10 cellular contexts compared by ENCODE assay signal in the genomic region with DNA sequence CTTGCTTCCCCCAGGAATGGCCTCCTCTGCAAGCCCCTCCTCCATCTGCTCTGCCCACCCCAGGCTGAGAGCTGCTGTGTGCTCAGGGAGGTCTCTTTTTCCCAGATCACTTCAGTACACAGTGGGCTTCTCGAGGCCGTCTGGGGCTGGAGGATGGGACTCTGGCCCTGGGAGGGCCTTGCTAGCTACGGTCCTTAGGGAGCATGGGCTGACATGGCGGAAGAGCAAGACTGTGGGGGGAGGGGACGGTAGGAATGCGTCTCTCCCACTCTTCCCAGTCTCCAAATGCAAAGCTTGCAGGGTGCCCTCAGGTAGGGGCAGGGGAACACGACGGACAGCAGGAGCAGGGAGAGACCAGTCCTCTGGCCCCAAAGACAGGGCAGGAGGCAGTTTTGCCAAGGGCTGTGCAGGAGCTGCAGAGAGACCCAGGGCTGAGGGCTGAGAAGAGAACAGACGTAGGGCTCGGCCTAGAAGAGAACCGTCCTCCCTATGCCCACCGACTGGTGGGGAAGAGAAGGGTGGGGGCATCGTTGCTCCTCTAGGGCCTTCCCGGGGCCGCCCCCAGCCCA. TPM values are rescaled to one million over a fixed set of nuclear protein-coding genes. Genes with fewer than 3 reads are reported as not detected.
DNase-seq lines count a peak whose midpoint lies in the region; ATAC-seq and TF ChIP-seq lines count a peak whose summit lies in the region.
"Not testable (repeated sequence)": the region's sequence is repeated elsewhere in the genome, so short reads cannot be mapped to it uniquely, and the experiment has no call there.
"Had no signal": no experiment of that assay in that cellular context is flagged by ENCODE, and none has a peak within 500 bp of the region (broad histone marks: within the 10 kb centered on the region; RNA-seq: fewer than 3 reads in every experiment).

No MANE protein-coding gene starts in this region.

- H3K36me3 ChIP-seq in BLaER1, right lobe of liver: not testable (repeated sequence)

- not testable (repeated sequence) for DNase-seq in LNCaP clone FGC (ENCODE audit: low read depth); activated naive CD4-positive, alpha-beta T cell treated with anti-CD3 and anti-CD28 coated beads for 36 hours; choroid plexus epithelial cell (ENCODE audit: low read depth); right lobe of liver; osteocyte (ENCODE audit: extremely low spot score, unreplicated experiment)
- peak; percentile 24 for DNase-seq in glutamatergic neuron

- H3K4me3 Mint-ChIP-seq in activated naive CD4-positive, alpha-beta T cell treated with anti-CD3 and anti-CD28 coated beads for 36 hours = peak overlapping the region; percentile 34
- H3K4me3 Mint-ChIP-seq in glutamatergic neuron (ENCODE audit: unreplicated experiment) (peak overlapping the region; percentile 90), osteocyte (ENCODE audit: unreplicated experiment) (peak overlapping the region; percentile 72)
- peak overlapping the region; percentile 45 for H3K4me3 Mint-ChIP-seq in stimulated activated naive CD8-positive, alpha-beta T cell treated with anti-CD3 and anti-CD28 coated beads, Interleukin-15, Interleukin-2, amounts not matched to agents 100 ng/mL and 50 ng/mL, for 24 hours

- H3K27me3 Mint-ChIP-seq in activated naive CD4-positive, alpha-beta T cell treated with anti-CD3 and anti-CD28 coated beads for 36 hours (ENCODE audit: low read depth); glutamatergic neuron (ENCODE audit: unreplicated experiment); osteocyte (ENCODE audit: unreplicated experiment): not testable (repeated sequence)
- H3K27me3 Mint-ChIP-seq in stimulated activated naive CD8-positive, alpha-beta T cell treated with anti-CD3 and anti-CD28 coated beads, Interleukin-15, Interleukin-2, amounts not matched to agents 100 ng/mL and 50 ng/mL, for 24 hours = peaks cover 12% of the 10 kb centered on the region

- not testable (repeated sequence) for H3K9ac ChIP-seq in BLaER1

- not testable (repeated sequence) for TF ChIP-seq POLR2A in right lobe of liver (IDR thresholded peaks at IDR 0.05)

- H3K4me3 ChIP-seq in BLaER1 = peak overlapping the region; percentile 70; the same call in 1 of the 2 replicates
- peak overlapping the region; percentile 62 for H3K4me3 ChIP-seq in LNCaP clone FGC (ENCODE audit: low read depth, low read length)
- peak overlapping the region; percentile 63 for H3K4me3 ChIP-seq in choroid plexus epithelial cell (ENCODE audit: low read depth, low read length)
- peak overlapping the region; percentile 37 to 58 (median 54) for H3K4me3 ChIP-seq in right lobe of liver

- not testable (repeated sequence) for H3K27ac ChIP-seq in BLaER1, right lobe of liver

- H3K4me1 Mint-ChIP-seq in activated naive CD4-positive, alpha-beta T cell treated with anti-CD3 and anti-CD28 coated beads for 36 hours (ENCODE audit: low read depth); glutamatergic neuron (ENCODE audit: low read depth, unreplicated experiment); osteocyte (ENCODE audit: unreplicated experiment); stimulated activated naive CD8-positive, alpha-beta T cell treated with anti-CD3 and anti-CD28 coated beads, Interleukin-15, Interleukin-2, amounts not matched to agents 100 ng/mL and 50 ng/mL, for 24 hours (ENCODE audit: low read depth): not testable (repeated sequence)

- intact Hi-C loops in activated naive CD4-positive, alpha-beta T cell treated with anti-CD3 and anti-CD28 coated beads for 36 hours (cut with micrococcal nuclease); right lobe of liver (cut with DNase I): not testable (repeated sequence)

- CTCF ChIA-PET in activated naive CD4-positive, alpha-beta T cell treated with anti-CD3 and anti-CD28 coated beads for 36 hours (lab: Charles Lee) = not testable (repeated sequence)

- H3K9me3 ChIP-seq in BLaER1, right lobe of liver: not testable (repeated sequence)

- H3K9me3 Mint-ChIP-seq in activated naive CD4-positive, alpha-beta T cell treated with anti-CD3 and anti-CD28 coated beads for 36 hours; glutamatergic neuron (ENCODE audit: unreplicated experiment); osteocyte (ENCODE audit: unreplicated experiment); stimulated activated naive CD8-positive, alpha-beta T cell treated with anti-CD3 and anti-CD28 coated beads, Interleukin-15, Interleukin-2, amounts not matched to agents 100 ng/mL and 50 ng/mL, for 24 hours: not testable (repeated sequence)

- 0 out of 2 replicates have a peak, but pooled peaks cover 14% of the 10 kb centered on the region for H4K20me1 ChIP-seq in BLaER1

- ATAC-seq in right lobe of liver = not testable (repeated sequence)

- not testable (repeated sequence) for H3K27ac Mint-ChIP-seq in activated naive CD4-positive, alpha-beta T cell treated with anti-CD3 and anti-CD28 coated beads for 36 hours; osteocyte (ENCODE audit: unreplicated experiment)
- peak overlapping the region; percentile 80 for H3K27ac Mint-ChIP-seq in glutamatergic neuron (ENCODE audit: unreplicated experiment)
- H3K27ac Mint-ChIP-seq in stimulated activated naive CD8-positive, alpha-beta T cell treated with anti-CD3 and anti-CD28 coated beads, Interleukin-15, Interleukin-2, amounts not matched to agents 100 ng/mL and 50 ng/mL, for 24 hours = peak overlapping the region; percentile 52

- not testable (repeated sequence) for H3K4me1 ChIP-seq in BLaER1, right lobe of liver

- H3K36me3 Mint-ChIP-seq in activated naive CD4-positive, alpha-beta T cell treated with anti-CD3 and anti-CD28 coated beads for 36 hours (ENCODE audit: low read depth); glutamatergic neuron (ENCODE audit: unreplicated experiment); osteocyte (ENCODE audit: unreplicated experiment); stimulated activated naive CD8-positive, alpha-beta T cell treated with anti-CD3 and anti-CD28 coated beads, Interleukin-15, Interleukin-2, amounts not matched to agents 100 ng/mL and 50 ng/mL, for 24 hours (ENCODE audit: low read depth): not testable (repeated sequence)

- 80% methylated on average over 6 of the region's 15 CpGs for WGBS in right lobe of liver (ENCODE audit: insufficient coverage, low coverage, low lambda C conversion rate, missing lambda C conversion rate)

- TF ChIP-seq CTCF in LNCaP clone FGC (IDR thresholded peaks at IDR 0.05; ENCODE audit: control insufficient read depth, extremely low read depth, insufficient read depth); choroid plexus epithelial cell (conservative IDR thresholded peaks at IDR 0.05; ENCODE audit: low read depth, low read length); glutamatergic neuron (IDR thresholded peaks at IDR 0.05; ENCODE audit: partially characterized antibody, unreplicated experiment); right lobe of liver (IDR thresholded peaks at IDR 0.05); osteocyte (IDR thresholded peaks at IDR 0.05): not testable (repeated sequence)

- H3K4me2 ChIP-seq in BLaER1 = peak overlapping the region; percentile 90

- peaks cover 75% of the 10 kb centered on the region for H3K27me3 ChIP-seq in BLaER1
- H3K27me3 ChIP-seq in right lobe of liver = not testable (repeated sequence)

RNA-seq across cellular contexts. Expression of a gene that starts 1.3 kb away (rescaled TPM):
- total RNA-seq in activated naive CD4-positive, alpha-beta T cell treated with anti-CD3 and anti-CD28 coated beads for 36 hours = under 1 TPM; 0.10 to 0.20 TPM
- 10.5 TPM for total RNA-seq in glutamatergic neuron (ENCODE audit: unreplicated experiment)
- under 1 TPM; 0.33 to 0.86 (median 0.45) TPM for total RNA-seq in right lobe of liver
- 1.9 and 2.7 TPM in 2 replicates for total RNA-seq in osteocyte

RNA-seq across cellular contexts. Expression of a gene that starts 23.1 kb away (rescaled TPM):
- not detected for total RNA-seq in activated naive CD4-positive, alpha-beta T cell treated with anti-CD3 and anti-CD28 coated beads for 36 hours
- total RNA-seq in glutamatergic neuron (ENCODE audit: unreplicated experiment) (not detected), right lobe of liver (not detected), osteocyte (not detected in 2 replicates)
- total RNA-seq: left cardiac atrium, Peyer's patch had no signal

RNA-seq across cellular contexts. Expression of a gene that starts 45.3 kb away (rescaled TPM):
- total RNA-seq in activated naive CD4-positive, alpha-beta T cell treated with anti-CD3 and anti-CD28 coated beads for 36 hours = 1 to 10 TPM; 7.9 to 8.5 TPM
- total RNA-seq in glutamatergic neuron (ENCODE audit: unreplicated experiment) (66.9 TPM), right lobe of liver (10 to 100 TPM in 3 of 6 experiments, 1 to 10 TPM in 3; 6.6 to 15.4 (median 10.9) TPM), osteocyte (56.4 and 58.6 TPM in 2 replicates)

Comparison
In these comparisons a context has a peak if more than half of its experiments do, and no peak if none do; other contexts are left out.
1. H3K4me3 Mint-ChIP-seq: peak in every context shown above with its lines; median percentile 90 in glutamatergic neuron; 72 in osteocyte; 45 in stimulated activated naive CD8-positive, alpha-beta T cell treated with anti-CD3 and anti-CD28 coated beads, Interleukin-15, Interleukin-2, amounts not matched to agents 100 ng/mL and 50 ng/mL, for 24 hours; 34 in activated naive CD4-positive, alpha-beta T cell treated with anti-CD3 and anti-CD28 coated beads for 36 hours.